ENCODE assay signal across 22 cellular contexts in genomic region chr12:89875225-89875624, GRCh38.
"Had no signal": no experiment of that assay in that cellular context is flagged by ENCODE, and none has a peak within 500 bp of the region (broad histone marks: within the 10 kb centered on the region; RNA-seq: fewer than 3 reads in every experiment).

No MANE protein-coding gene starts in this region.

- H3K9me3 ChIP-seq: suprapubic skin had no signal

- H3K27ac ChIP-seq: stomach, suprapubic skin, tibial nerve, VCaP had no signal

- H3K4me3 ChIP-seq: stomach, suprapubic skin, tibial nerve had no signal

- ATAC-seq: activated CD4-positive, CD25-positive, alpha-beta regulatory T cell treated with anti-CD3 and anti-CD28 coated beads, Interleukin-2, amount 50 U/mL, for 24 hours; activated CD8-positive, alpha-beta T cell treated with anti-CD3 and anti-CD28 coated beads, Interleukin-2, amount 10 ng/mL, durations not matched to agents 7 days and 5 days; left ventricle myocardium superior; natural killer cell had no signal

- H3K36me3 Mint-ChIP-seq: brain, natural killer cell had no signal

- H3K27ac Mint-ChIP-seq: activated CD4-positive, alpha-beta T cell treated with anti-CD3 and anti-CD28 coated beads, Interleukin-2, amount 10 ng/mL, durations not matched to agents 7 days and 5 days; activated CD8-positive, alpha-beta T cell treated with anti-CD3 and anti-CD28 coated beads, Interleukin-2, amount 10 ng/mL, durations not matched to agents 7 days and 5 days; activated naive CD4-positive, alpha-beta T cell treated with anti-CD3 and anti-CD28 coated beads, Interleukin-2, amount 50 U/mL, for 24 hours; dendritic cell treated with granulocyte-macrophage colony-stimulating factor and Interleukin-4, amounts not matched to agents 40 ng/mL and 50 ng/mL, for 4 days; natural killer cell; T-helper 2 cell treated with Interferon-gamma antibody and Interleukin-4, amounts not matched to agents 5 μg/mL and 100 μg/mL, for 36 hours had no signal

- H3K27me3 Mint-ChIP-seq: activated CD4-positive, alpha-beta T cell treated with anti-CD3 and anti-CD28 coated beads, Interleukin-2, amount 10 ng/mL, durations not matched to agents 7 days and 5 days; activated naive CD4-positive, alpha-beta T cell treated with anti-CD3 and anti-CD28 coated beads, Interleukin-2, amount 50 U/mL, for 24 hours; dendritic cell treated with granulocyte-macrophage colony-stimulating factor and Interleukin-4, amounts not matched to agents 40 ng/mL and 50 ng/mL, for 4 days had no signal

- H3K36me3 ChIP-seq: stomach, suprapubic skin, tibial nerve had no signal

- H3K4me3 Mint-ChIP-seq: activated CD4-positive, alpha-beta T cell treated with anti-CD3 and anti-CD28 coated beads, Interleukin-2, amount 10 ng/mL, durations not matched to agents 7 days and 5 days; activated CD8-positive, alpha-beta T cell treated with anti-CD3 and anti-CD28 coated beads, Interleukin-2, amount 10 ng/mL, durations not matched to agents 7 days and 5 days; activated naive CD4-positive, alpha-beta T cell treated with anti-CD3 and anti-CD28 coated beads, Interleukin-2, amount 50 U/mL, for 24 hours; brain; dendritic cell treated with granulocyte-macrophage colony-stimulating factor and Interleukin-4, amounts not matched to agents 40 ng/mL and 50 ng/mL, for 4 days; natural killer cell; T-helper 2 cell treated with Interferon-gamma antibody and Interleukin-4, amounts not matched to agents 5 μg/mL and 100 μg/mL, for 36 hours had no signal

- DNase-seq: activated CD4-positive, alpha-beta T cell treated with anti-CD3 and anti-CD28 coated beads, Interleukin-2, amount 10 ng/mL, durations not matched to agents 7 days and 5 days; activated CD8-positive, alpha-beta T cell treated with anti-CD3 and anti-CD28 coated beads, Interleukin-2, amount 10 ng/mL, durations not matched to agents 7 days and 5 days; activated gamma-delta T cell treated with Interleukin-2 at 50 U/mL for 16 hours; activated T-cell treated with anti-CD3 and anti-CD28 coated beads, Interleukin-2, amount 50 U/mL, for 1 hour; anterior cingulate cortex; effector CD4-positive, alpha-beta T cell; hypothalamus; left ventricle myocardium superior; mammary epithelial cell; midbrain; natural killer cell; stimulated activated CD4-positive, alpha-beta T cell treated with anti-CD3 and anti-CD28 coated beads, Interleukin-12 subunit alpha, Interleukin-12 subunit beta, amount 100 ng/mL, for 4 hours; stimulated activated CD4-positive, alpha-beta T cell treated with anti-CD3 and anti-CD28 coated beads, Interleukin-4, amount 100 ng/mL, for 4 hours; stomach had no signal

- H3K27me3 ChIP-seq: stomach, suprapubic skin, tibial nerve had no signal
